Comparison of ENCODE assay signal across 34 cellular contexts in the genomic region with DNA sequence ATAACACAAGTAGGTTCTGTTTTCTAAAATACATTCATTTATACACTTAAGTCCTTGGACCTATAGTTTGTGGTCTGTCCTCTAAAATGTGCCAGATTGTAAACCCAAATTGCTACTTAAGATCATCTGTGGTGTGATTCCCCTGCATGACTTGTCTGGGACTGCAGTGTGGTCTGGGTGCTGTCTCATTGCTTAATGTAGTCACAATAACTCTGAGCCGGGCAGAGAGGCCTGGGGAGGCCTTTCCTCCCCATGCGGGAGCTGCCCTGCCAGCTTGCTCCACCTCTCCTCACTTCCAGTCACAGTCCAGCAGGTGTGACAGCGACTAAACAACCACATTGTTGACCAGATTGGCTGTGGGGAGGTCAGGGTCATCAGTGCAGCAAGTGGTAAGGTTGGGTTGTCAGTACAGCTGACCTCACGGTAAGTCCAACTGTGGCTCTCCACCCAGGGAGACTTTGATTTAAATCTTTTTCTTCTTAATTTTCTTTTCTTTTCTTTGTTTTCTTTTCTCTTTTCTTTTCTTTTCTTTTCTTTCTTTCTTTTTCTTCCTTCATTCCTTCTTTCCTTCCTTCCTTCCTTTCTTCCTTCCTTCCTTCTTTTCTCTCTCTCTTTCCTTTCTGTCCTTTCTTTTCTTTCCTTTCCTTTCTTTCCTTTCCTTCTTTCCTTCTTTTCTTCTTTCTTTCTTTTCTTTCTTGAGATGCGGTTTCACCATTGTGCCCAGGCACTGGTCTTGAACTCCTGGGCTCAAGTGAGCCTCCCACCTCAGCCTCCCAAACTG. TPM values are rescaled to one million over a fixed set of nuclear protein-coding genes. Genes with fewer than 3 reads are reported as not detected.
A peak's percentile ranks its signal among the peaks of the same experiment; 100 is the strongest.
DNase-seq lines count a peak whose midpoint lies in the region; ATAC-seq and TF ChIP-seq lines count a peak whose summit lies in the region.
"Had no signal": no experiment of that assay in that cellular context is flagged by ENCODE, and none has a peak within 500 bp of the region (broad histone marks: within the 10 kb centered on the region; RNA-seq: fewer than 3 reads in every experiment).

No MANE protein-coding gene starts in this region.

- TF ChIP-seq POLR2A in testis (IDR thresholded peaks at IDR 0.05): no peak

- intact Hi-C loops in activated CD4-positive, alpha-beta T cell treated with anti-CD3 and anti-CD28 coated beads for 36 hours (cut with DNase I, micrococcal nuclease): no loop called here
- intact Hi-C loops in testis (cut with DNase I; ENCODE audit: low total_unique reads) (no loop called here), psoas muscle (cut with DNase I) (no loop called here)

- no peak overlapping the region for H3K27ac Mint-ChIP-seq in activated CD4-positive, alpha-beta T cell treated with anti-CD3 and anti-CD28 coated beads for 36 hours
- H3K27ac Mint-ChIP-seq in central memory CD8-positive, alpha-beta T cell (ENCODE audit: low read depth): peak overlapping the region; percentile 17
- H3K27ac Mint-ChIP-seq: endodermal cell, mesothelial cell of epicardium, T-cell, WTC11 had no signal

- H3K36me3 Mint-ChIP-seq in activated CD4-positive, alpha-beta T cell treated with anti-CD3 and anti-CD28 coated beads for 36 hours (ENCODE audit: low read depth): no peaks in the 10 kb centered on the region
- no peaks in the 10 kb centered on the region for H3K36me3 Mint-ChIP-seq in central memory CD8-positive, alpha-beta T cell (ENCODE audit: insufficient read depth)
- H3K36me3 Mint-ChIP-seq: T-cell had no signal

- no peak overlapping the region for H3K4me3 Mint-ChIP-seq in activated CD4-positive, alpha-beta T cell treated with anti-CD3 and anti-CD28 coated beads for 36 hours
- H3K4me3 Mint-ChIP-seq in central memory CD8-positive, alpha-beta T cell: no peak overlapping the region
- H3K4me3 Mint-ChIP-seq: endodermal cell, mesothelial cell of epicardium, T-cell, WTC11 had no signal

- POLR2A ChIA-PET in activated CD4-positive, alpha-beta T cell treated with anti-CD3 and anti-CD28 coated beads for 36 hours (lab: Charles Lee): no interaction called here

- H3K27me3 ChIP-seq in testis (no peaks in the 10 kb centered on the region), psoas muscle (ENCODE audit: insufficient read depth in 3 of 3, low read length in 2 of 3) (peaks cover 0 to 2% (median 0%) of the 10 kb centered on the region in 3 donors)
- H3K27me3 ChIP-seq: body of pancreas, SJSA1, transverse colon had no signal

- no peak overlapping the region for H3K4me3 ChIP-seq in testis
- H3K4me3 ChIP-seq in psoas muscle: no peak overlapping the region
- H3K4me3 ChIP-seq: body of pancreas, SJSA1, transverse colon had no signal

- DNase-seq in activated CD4-positive, alpha-beta T cell treated with anti-CD3 and anti-CD28 coated beads for 36 hours: no peak
- DNase-seq in activated CD4-positive, alpha-beta T cell treated with anti-CD3 and anti-CD28 coated beads, Interleukin-2, amount 50 U/mL, for 1 hour: no peak
- no peak for DNase-seq in central memory CD8-positive, alpha-beta T cell (ENCODE audit: low spot score in 2 of 2)
- DNase-seq in testis (peak; percentile 12), psoas muscle (no peak), NCI-H187 (lab: John Stamatoyannopoulos, UW) (no peak)
- DNase-seq: activated CD4-positive, alpha-beta T cell treated with anti-CD3 and anti-CD28 coated beads, Interleukin-2, amount 50 U/mL, for 48 hours; activated naive CD4-positive, alpha-beta T cell treated with anti-CD3 and anti-CD28 coated beads, Interleukin-2, amount 50 U/mL, for 16 hours; body of pancreas; Caco-2; dermis blood vessel endothelial cell; DMS79; endodermal cell; kidney; NCI-H1092 treated with DMSO at 0.1 percent for 48 hours; NCI-H1694 treated with DMSO at 0.1 percent for 48 hours; NCI-H2171; NCI-H510A; stimulated activated CD4-positive, alpha-beta T cell treated with anti-CD3 and anti-CD28 coated beads, Interleukin-2, amount 100 ng/mL, for 48 hours; T-cell; transverse colon had no signal

- no peaks in the 10 kb centered on the region for H3K36me3 ChIP-seq in testis (ENCODE audit: low read depth, missing control alignments)
- H3K36me3 ChIP-seq in psoas muscle (ENCODE audit: insufficient read depth in 1 of 2, low read depth in 1 of 2): no peaks in the 10 kb centered on the region
- H3K36me3 ChIP-seq: SJSA1, transverse colon had no signal

- no peaks in the 10 kb centered on the region for H3K27me3 Mint-ChIP-seq in activated CD4-positive, alpha-beta T cell treated with anti-CD3 and anti-CD28 coated beads for 36 hours
- H3K27me3 Mint-ChIP-seq in central memory CD8-positive, alpha-beta T cell: no peaks in the 10 kb centered on the region

- no peaks in the 10 kb centered on the region for H3K4me1 Mint-ChIP-seq in activated CD4-positive, alpha-beta T cell treated with anti-CD3 and anti-CD28 coated beads for 36 hours
- H3K4me1 Mint-ChIP-seq in central memory CD8-positive, alpha-beta T cell: no peaks in the 10 kb centered on the region
- H3K4me1 Mint-ChIP-seq: endodermal cell, mesothelial cell of epicardium, T-cell, WTC11 had no signal

- peak; percentile 58 for ATAC-seq in activated CD4-positive, alpha-beta T cell treated with anti-CD3 and anti-CD28 coated beads for 36 hours
- ATAC-seq in HG03432 (IDR thresholded peaks at IDR 0.05; ENCODE audit: unreplicated experiment) (peak; percentile 54), psoas muscle (no peak), GM19455 (IDR thresholded peaks at IDR 0.05; ENCODE audit: unreplicated experiment) (no peak)
- no peak for ATAC-seq in central memory CD8-positive, alpha-beta T cell (replicated peaks; ENCODE audit: extremely low read depth, poor library complexity, severe bottlenecking)
- ATAC-seq: body of pancreas, sciatic nerve, T-cell, WTC11 had no signal

- CTCF ChIA-PET in activated CD4-positive, alpha-beta T cell treated with anti-CD3 and anti-CD28 coated beads for 36 hours (lab: Charles Lee): no interaction called here

- H3K27ac ChIP-seq in testis (no peak overlapping the region), psoas muscle (no peak overlapping the region)
- H3K27ac ChIP-seq: 22Rv1, body of pancreas, C4-2B, RWPE1, SJSA1, transverse colon had no signal

- H3K9me3 Mint-ChIP-seq in activated CD4-positive, alpha-beta T cell treated with anti-CD3 and anti-CD28 coated beads for 36 hours (ENCODE audit: low read depth): no peaks in the 10 kb centered on the region
- H3K9me3 Mint-ChIP-seq in central memory CD8-positive, alpha-beta T cell: no peaks in the 10 kb centered on the region
- H3K9me3 Mint-ChIP-seq: T-cell had no signal

- 76 to 77% methylated on average over 5 of the region's 5 CpGs for WGBS in testis, 2 donors
- WGBS in psoas muscle, 3 donors: 60 to 71% (median 65%) methylated on average over 5 of the region's 5 CpGs

- H3K9me3 ChIP-seq in testis (no peaks in the 10 kb centered on the region), psoas muscle (no peaks in the 10 kb centered on the region)
- H3K9me3 ChIP-seq: body of pancreas, Caco-2, SJSA1, transverse colon had no signal

- TF ChIP-seq CTCF in testis (IDR thresholded peaks at IDR 0.05) (no peak), psoas muscle (IDR thresholded peaks at IDR 0.05) (no peak)

- no peaks in the 10 kb centered on the region for H3K4me1 ChIP-seq in testis
- no peaks in the 10 kb centered on the region for H3K4me1 ChIP-seq in psoas muscle
- H3K4me1 ChIP-seq: body of pancreas, Caco-2, SJSA1, transverse colon had no signal

RNA-seq across cellular contexts. Expression of a gene that starts 4.4 kb away (rescaled TPM):
- total RNA-seq in activated CD4-positive, alpha-beta T cell treated with anti-CD3 and anti-CD28 coated beads for 36 hours: not detected
- total RNA-seq in testis (100 to 1,000 TPM; 306 to 308 TPM), psoas muscle (not detected)
- polyA plus RNA-seq in testis (ENCODE audit: insufficient read depth, low read depth, low replicate concordance) (1,049 TPM), psoas muscle (under 1 TPM in 1 of 3 donors, not detected in 2; 0.03 TPM)
- total RNA-seq: body of pancreas, Caco-2, dermis blood vessel endothelial cell, endodermal cell, fibroblast of villous mesenchyme, H1, kidney, liver, mesothelial cell of epicardium, sciatic nerve, SJSA1, T-cell, transverse colon, WTC11 had no signal
- polyA plus RNA-seq: esophagus, H1, liver had no signal

Comparison
In these comparisons a context has a peak if more than half of its experiments do, and no peak if none do; other contexts are left out.
1. ATAC-seq: peak in activated CD4-positive, alpha-beta T cell treated with anti-CD3 and anti-CD28 coated beads for 36 hours (single experiment) and HG03432 (single experiment); none in central memory CD8-positive, alpha-beta T cell (single experiment), psoas muscle (0 of 4) and GM19455 (single experiment).
2. RNA of a gene that starts 4.4 kb away (total RNA-seq): 306 to 308 TPM in testis; not detected in activated CD4-positive, alpha-beta T cell treated with anti-CD3 and anti-CD28 coated beads for 36 hours and not detected in psoas muscle; every median in the first group is over 100 times any median in the second.